In genomic region chr5:73437126-73438047, GRCh38 we compare ENCODE assay signal across 8 cellular contexts. TPM values are rescaled to one million over a fixed set of nuclear protein-coding genes. Genes with fewer than 3 reads are reported as not detected.
A peak's percentile ranks its signal among the peaks of the same experiment; 100 is the strongest.
DNase-seq lines count a peak whose midpoint lies in the region; ATAC-seq, FAIRE-seq and TF ChIP-seq lines count a peak whose summit lies in the region.

No MANE protein-coding gene starts in this region.

- H3K4me1 Mint-ChIP-seq in CD4-positive, alpha-beta memory T cell, result peaks cover 2 to 15% (median 9%) of the 10 kb centered on the region in 4 donors

- H3K36me3 ChIP-seq in CD4-positive, alpha-beta memory T cell (ENCODE audit: insufficient read depth, low read length), result no peaks in the 10 kb centered on the region
- H3K36me3 ChIP-seq in kidney (ENCODE audit: control insufficient read depth in 1 of 2, insufficient read depth in 2 of 2, low read length in 2 of 2) (no peaks in the 10 kb centered on the region), tibial nerve (no peaks in the 10 kb centered on the region)

- DNase-seq in CD4-positive, alpha-beta memory T cell, result no peak
- DNase-seq in astrocyte of the hippocampus (ENCODE audit: low read depth, low spot score) (peak; percentile 88), kidney (peak; percentile 87), tibial nerve (ENCODE audit: low spot score in 2 of 2) (no peak), NCI-H2171 (lab: John Stamatoyannopoulos, UW) (no peak), frontal cortex (ENCODE audit: low spot score in 2 of 2) (no peak)

- 3% methylated on average over 73 of the region's 76 CpGs for WGBS in tibial nerve, 2 donors

- no peaks in the 10 kb centered on the region for H3K36me3 Mint-ChIP-seq in CD4-positive, alpha-beta memory T cell

- H3K27me3 Mint-ChIP-seq in CD4-positive, alpha-beta memory T cell, result peaks cover 66 to 70% of the 10 kb centered on the region in 2 donors

- H3K27ac ChIP-seq in CD4-positive, alpha-beta memory T cell (ENCODE audit: low read depth, low read length), result no peak overlapping the region
- peak overlapping the region; percentile 2 to 49 for H3K27ac ChIP-seq in kidney (ENCODE audit: low read depth in 2 of 2, low read length in 2 of 2)
- H3K27ac ChIP-seq in tibial nerve, result peak overlapping the region; percentile 80 to 93 (median 88)

- peak overlapping the region in 1 of 2 donors; percentile 23 for H3K4me3 ChIP-seq in CD4-positive, alpha-beta memory T cell (ENCODE audit: low read length in 2 of 2)
- H3K4me3 ChIP-seq in kidney (ENCODE audit: low read length in 2 of 2) (peak overlapping the region; percentile 19 to 43), tibial nerve (peak overlapping the region; percentile 38 to 56 (median 38))

- CTCF ChIA-PET in CD4-positive, alpha-beta memory T cell (lab: Charles Lee; ENCODE audit: partially characterized antibody), result no interaction called here

- FAIRE-seq in kidney (lab: Jason Lieb, UNC) (no peak), frontal cortex (lab: Jason Lieb, UNC) (no peak)

- TF ChIP-seq EP300 in tibial nerve (IDR thresholded peaks at IDR 0.05), result peak in 1 of 2 donors; percentile 36

- peak overlapping the region in 2 of 7 donors; percentile 43 to 62 for H3K27ac Mint-ChIP-seq in CD4-positive, alpha-beta memory T cell

- H3K9me3 Mint-ChIP-seq in CD4-positive, alpha-beta memory T cell, result peaks cover 0 to 12% (median 0%) of the 10 kb centered on the region in 8 donors

- H3K4me1 ChIP-seq in CD4-positive, alpha-beta memory T cell (ENCODE audit: insufficient read depth, low read length), result peaks cover 23% of the 10 kb centered on the region
- peaks cover 0 to 4% of the 10 kb centered on the region in 2 donors for H3K4me1 ChIP-seq in kidney (ENCODE audit: control insufficient read depth in 1 of 2, insufficient read depth in 1 of 2, low read depth in 1 of 2, low read length in 2 of 2)
- peaks cover 0 to 48% (median 11%) of the 10 kb centered on the region in 4 donors for H3K4me1 ChIP-seq in tibial nerve

- peak overlapping the region; percentile 11 to 84 (median 53) for H3K4me3 Mint-ChIP-seq in CD4-positive, alpha-beta memory T cell

- H3K27me3 ChIP-seq in CD4-positive, alpha-beta memory T cell (ENCODE audit: insufficient read depth, low read length), result peaks cover 88% of the 10 kb centered on the region
- H3K27me3 ChIP-seq in tibial nerve, result peaks cover 0 to 97% of the 10 kb centered on the region in 2 donors

- TF ChIP-seq POLR2A in tibial nerve (IDR thresholded peaks at IDR 0.05), result peak; percentile 10 to 49

- peak; percentile 33; the same call in 1 of the 2 replicates for TF ChIP-seq CTCF in LNCAP (IDR thresholded peaks at IDR 0.05)
- peak; percentile 22 for TF ChIP-seq CTCF in kidney (IDR thresholded peaks at IDR 0.05; ENCODE audit: borderline replicate concordance, extremely low read depth, insufficient read depth)
- TF ChIP-seq CTCF in tibial nerve (IDR thresholded peaks at IDR 0.05), result peak; percentile 20 to 55 (median 30)

- ATAC-seq in GM21515 (IDR thresholded peaks at IDR 0.05; ENCODE audit: unreplicated experiment), result no peak

- H3K9ac ChIP-seq in kidney (ENCODE audit: low read length in 2 of 2), result no peak overlapping the region

- POLR2A ChIA-PET in CD4-positive, alpha-beta memory T cell (lab: Charles Lee; ENCODE audit: partially characterized antibody), result no interaction called here

- intact Hi-C loops in CD4-positive, alpha-beta memory T cell (cut with micrococcal nuclease), result no loop called here
- intact Hi-C loops in kidney (cut with DNase I), result no loop called here

- no peaks in the 10 kb centered on the region for H3K9me3 ChIP-seq in CD4-positive, alpha-beta memory T cell (ENCODE audit: control insufficient read depth in 1 of 2, low read length in 2 of 2)
- H3K9me3 ChIP-seq in kidney (ENCODE audit: control insufficient read depth in 1 of 2, low read length in 2 of 2) (no peaks in the 10 kb centered on the region), tibial nerve (no peaks in the 10 kb centered on the region)

RNA-seq across cellular contexts. Expression of gene FOXD1, which starts 11.2 kb away (rescaled TPM):
- not detected for total RNA-seq in CD4-positive, alpha-beta memory T cell
- polyA plus RNA-seq in CD4-positive, alpha-beta memory T cell, result under 1 TPM in 1 of 2 donors, not detected in 1; 0.08 TPM
- 5.9 TPM for total RNA-seq in kidney
- polyA plus RNA-seq in kidney (ENCODE audit: insufficient read depth, low read depth, low replicate concordance), result 2.5 TPM
- total RNA-seq in tibial nerve, result 10 to 100 TPM; 33.9 to 79.3 (median 58.3) TPM
- total RNA-seq in frontal cortex, result 0.82 TPM

Comparison
In these comparisons a context has a peak if more than half of its experiments do, and no peak if none do; other contexts are left out.
1. DNase-seq: peak in astrocyte of the hippocampus (single experiment) and kidney (single experiment); none in CD4-positive, alpha-beta memory T cell (0 of 5), tibial nerve (0 of 2), NCI-H2171 (single experiment) and frontal cortex (0 of 2).
2. Peak in every context shown above with its lines, with median percentiles within 50 percentile points of each other: CTCF ChIP-seq.